12 cellular contexts compared by ENCODE assay signal in genomic region chr19:40278361-40279045, GRCh38. TPM values are rescaled to one million over a fixed set of nuclear protein-coding genes. Genes with fewer than 3 reads are reported as not detected.
A peak's percentile ranks its signal among the peaks of the same experiment; 100 is the strongest.
DNase-seq lines count a peak whose midpoint lies in the region; ATAC-seq and TF ChIP-seq lines count a peak whose summit lies in the region.
"Had no signal": no experiment of that assay in that cellular context is flagged by ENCODE, and none has a peak within 500 bp of the region (broad histone marks: within the 10 kb centered on the region; RNA-seq: fewer than 3 reads in every experiment).

No MANE protein-coding gene starts in this region.

- intact Hi-C loops in activated B cell treated with CpG ODN at 0.5 μM for 24 hours (cut with micrococcal nuclease): no loop called here
- intact Hi-C loops in right cardiac atrium (cut with DNase I): no loop called here
- intact Hi-C loops in psoas muscle (cut with DNase I): no loop called here

- peaks cover 31% of the 10 kb centered on the region for H3K4me1 ChIP-seq in right cardiac atrium (ENCODE audit: control insufficient read depth, insufficient read depth, low read length)
- H3K4me1 ChIP-seq in psoas muscle: peaks cover 89% of the 10 kb centered on the region

- H3K27me3 Mint-ChIP-seq in activated B cell treated with CpG ODN at 0.5 μM for 24 hours: no peaks in the 10 kb centered on the region

- POLR2A ChIA-PET in BJ (lab: Charles Lee) (no interaction called here), activated B cell treated with CpG ODN at 0.5 μM for 24 hours (lab: Charles Lee) (interaction anchor here (0.5 to 0.8 kb wide), 3 partner anchors 50 to 1446 kb away, joined by 3 read pairs; no protein-coding TSS in a partner anchor)

- peaks cover 88% of the 10 kb centered on the region for H3K4me1 Mint-ChIP-seq in activated B cell treated with CpG ODN at 0.5 μM for 24 hours

- TF ChIP-seq CTCF in BJ (IDR thresholded peaks at IDR 0.05; ENCODE audit: insufficient read depth, low read depth, low read length) (no peak), activated B cell treated with CpG ODN at 0.5 μM for 24 hours (IDR thresholded peaks at IDR 0.05) (no peak), psoas muscle (IDR thresholded peaks at IDR 0.05) (no peak)

- H3K9me3 ChIP-seq in right cardiac atrium (ENCODE audit: control insufficient read depth, low read length) (no peaks in the 10 kb centered on the region), psoas muscle (no peaks in the 10 kb centered on the region)
- H3K9me3 ChIP-seq: body of pancreas had no signal

- peaks cover 19% of the 10 kb centered on the region for H3K36me3 Mint-ChIP-seq in activated B cell treated with CpG ODN at 0.5 μM for 24 hours (ENCODE audit: low read depth)

- WGBS in right cardiac atrium: 53% methylated on average over 16 of the region's 16 CpGs
- 60 to 66% (median 63%) methylated on average over 16 of the region's 16 CpGs for WGBS in psoas muscle, 3 donors

- H3K27ac Mint-ChIP-seq in activated B cell treated with CpG ODN at 0.5 μM for 24 hours: peak overlapping the region; percentile 56

- H3K27me3 ChIP-seq in BJ (ENCODE audit: control insufficient read depth, insufficient read depth, low read length) (no peaks in the 10 kb centered on the region), right cardiac atrium (ENCODE audit: control insufficient read depth, insufficient read depth) (no peaks in the 10 kb centered on the region), psoas muscle (ENCODE audit: insufficient read depth in 3 of 3, low read length in 2 of 3) (no peaks in the 10 kb centered on the region)
- H3K27me3 ChIP-seq: body of pancreas, foreskin keratinocyte had no signal

- H3K9me3 Mint-ChIP-seq in activated B cell treated with CpG ODN at 0.5 μM for 24 hours: no peaks in the 10 kb centered on the region
- H3K9me3 Mint-ChIP-seq: CD14-positive monocyte had no signal

- H3K27ac ChIP-seq in right cardiac atrium (ENCODE audit: low read length): peak overlapping the region; percentile 69
- peak overlapping the region; percentile 87 for H3K27ac ChIP-seq in psoas muscle
- H3K27ac ChIP-seq: foreskin keratinocyte had no signal

- CTCF ChIA-PET in BJ (lab: Yijun Ruan, JAX) (interaction anchor here (0.8 to 1.7 kb wide), 6 partner anchors 15 to 356 kb away, joined by 3 to 8 read pairs (median 4); partner anchors contain the start of gene TTC9B), activated B cell treated with CpG ODN at 0.5 μM for 24 hours (lab: Charles Lee) (no interaction called here)

- peak overlapping the region; percentile 23 for H3K4me3 ChIP-seq in BJ (ENCODE audit: low read depth, low read length)
- no peak overlapping the region for H3K4me3 ChIP-seq in right cardiac atrium (ENCODE audit: low read length)
- H3K4me3 ChIP-seq in psoas muscle: peak overlapping the region; percentile 52
- H3K4me3 ChIP-seq: body of pancreas had no signal

- DNase-seq in BJ (ENCODE audit: low read depth) (no peak), activated B cell treated with CpG ODN at 0.5 μM for 24 hours (no peak), right cardiac atrium (peak in 1 of 3 donors; percentile 33), psoas muscle (no peak), NCI-H524 (lab: John Stamatoyannopoulos, UW) (no peak), retina (no peak), CD1c-positive myeloid dendritic cell (ENCODE audit: extremely low spot score) (no peak)
- DNase-seq: foreskin keratinocyte had no signal

- H3K4me3 Mint-ChIP-seq in activated B cell treated with CpG ODN at 0.5 μM for 24 hours: no peak overlapping the region
- H3K4me3 Mint-ChIP-seq: CD14-positive monocyte had no signal

- H3K36me3 ChIP-seq in BJ (ENCODE audit: control insufficient read depth, insufficient read depth, low read length) (0 out of 2 replicates have a peak, but pooled peaks cover 2% of the 10 kb centered on the region), psoas muscle (ENCODE audit: insufficient read depth in 1 of 2, low read depth in 1 of 2) (peaks cover 0 to 8% of the 10 kb centered on the region in 2 donors)

- no peak for ATAC-seq in activated B cell treated with CpG ODN at 0.5 μM for 24 hours (ENCODE audit: low read depth)
- no peak for ATAC-seq in right cardiac atrium
- no peak for ATAC-seq in psoas muscle
- ATAC-seq in esophagus mucosa: no peak
- ATAC-seq: body of pancreas had no signal

RNA-seq across cellular contexts. Expression of gene AKT2, which starts 6.6 kb away (rescaled TPM):
- polyA plus RNA-seq in BJ (2011; rRNA removed): 113 and 162 TPM in 2 replicates
- polyA minus RNA-seq in BJ (2011; rRNA and poly(A)+ RNA removed): 96.1 and 154 TPM in 2 replicates
- total RNA-seq in activated B cell treated with CpG ODN at 0.5 μM for 24 hours: 157 and 176 TPM in 2 replicates
- total RNA-seq in right cardiac atrium: 100 to 1,000 TPM; 119 to 131 (median 125) TPM
- 94.9 TPM for polyA plus RNA-seq in right cardiac atrium
- total RNA-seq in psoas muscle: 100 to 1,000 TPM; 135 to 194 (median 173) TPM
- 100 to 1,000 TPM in 1 of 3 donors, 10 to 100 TPM in 2; 81.8 to 139 (median 98.0) TPM for polyA plus RNA-seq in psoas muscle
- 96.0 TPM for total RNA-seq in esophagus mucosa

RNA-seq across cellular contexts. Expression of gene CCNP, which starts 52.0 kb away (rescaled TPM):
- polyA plus RNA-seq in BJ (2011; rRNA removed) (0.06 and 0.17 TPM in 2 replicates), right cardiac atrium (0.25 TPM), psoas muscle (under 1 TPM in 1 of 3 donors, not detected in 2; 0.04 TPM)
- polyA minus RNA-seq in BJ (2011; rRNA and poly(A)+ RNA removed): 0.09 TPM in 1 of 2 replicates, not detected in the other
- total RNA-seq in activated B cell treated with CpG ODN at 0.5 μM for 24 hours (0.16 and 0.42 TPM in 2 replicates), right cardiac atrium (under 1 TPM; 0.23 to 0.41 (median 0.30) TPM), psoas muscle (not detected), esophagus mucosa (not detected)
- total RNA-seq: body of pancreas, mononuclear cell had no signal
- polyA plus RNA-seq: CD14-positive monocyte had no signal
